In genomic region chr3:190323241-190323617, GRCh38 we compare ENCODE assay signal across 10 cellular contexts. TPM values are rescaled to one million over a fixed set of nuclear protein-coding genes. Genes with fewer than 3 reads are reported as not detected.
DNase-seq lines count a peak whose midpoint lies in the region; ATAC-seq and TF ChIP-seq lines count a peak whose summit lies in the region.
"Had no signal": no experiment of that assay in that cellular context is flagged by ENCODE, and none has a peak within 500 bp of the region (broad histone marks: within the 10 kb centered on the region; RNA-seq: fewer than 3 reads in every experiment).

No MANE protein-coding gene starts in this region.

- peaks cover 6 to 7% of the 10 kb centered on the region in 2 donors for H3K4me1 Mint-ChIP-seq in natural killer cell treated with Interleukin-12 subunit alpha and Interleukin-12 subunit beta and Interleukin-15 and Interleukin-18, amount 100 ng/mL, for 72 hours (ENCODE audit: low read depth in 2 of 2)

- intact Hi-C loops in ascending aorta (cut with DNase I): loop anchor here (2.0 to 10.0 kb wide), 4 partner anchors 98 to 362 kb away; partner anchors contain the start of genes IL1RAP and P3H2

- H3K27ac ChIP-seq in epithelial cell of prostate (peak overlapping the region; percentile 84), ascending aorta (no peak overlapping the region)
- H3K27ac ChIP-seq: SJCRH30 had no signal

- H3K27ac Mint-ChIP-seq in natural killer cell treated with Interleukin-12 subunit alpha and Interleukin-12 subunit beta and Interleukin-15 and Interleukin-18, amount 100 ng/mL, for 72 hours: no peak overlapping the region

- no peaks in the 10 kb centered on the region for H3K36me3 ChIP-seq in ascending aorta
- H3K36me3 ChIP-seq: SJCRH30 had no signal

- H3K9me3 Mint-ChIP-seq in natural killer cell treated with Interleukin-12 subunit alpha and Interleukin-12 subunit beta and Interleukin-15 and Interleukin-18, amount 100 ng/mL, for 72 hours: no peaks in the 10 kb centered on the region

- H3K36me3 Mint-ChIP-seq in natural killer cell treated with Interleukin-12 subunit alpha and Interleukin-12 subunit beta and Interleukin-15 and Interleukin-18, amount 100 ng/mL, for 72 hours: no peaks in the 10 kb centered on the region

- peaks cover 42 to 52% of the 10 kb centered on the region in 2 donors for H3K27me3 Mint-ChIP-seq in natural killer cell treated with Interleukin-12 subunit alpha and Interleukin-12 subunit beta and Interleukin-15 and Interleukin-18, amount 100 ng/mL, for 72 hours

- H3K4me3 Mint-ChIP-seq in natural killer cell treated with Interleukin-12 subunit alpha and Interleukin-12 subunit beta and Interleukin-15 and Interleukin-18, amount 100 ng/mL, for 72 hours: peak overlapping the region; percentile 4

- H3K4me3 ChIP-seq in ascending aorta: peak overlapping the region in 1 of 2 donors; percentile 69

- H3K9me3 ChIP-seq in ascending aorta: no peaks in the 10 kb centered on the region
- H3K9me3 ChIP-seq: SJCRH30 had no signal

- no peaks in the 10 kb centered on the region for H3K27me3 ChIP-seq in ascending aorta
- H3K27me3 ChIP-seq: SJCRH30 had no signal

- no peaks in the 10 kb centered on the region for H3K4me1 ChIP-seq in ascending aorta
- H3K4me1 ChIP-seq: SJCRH30 had no signal

- DNase-seq in CD1c-positive myeloid dendritic cell (ENCODE audit: extremely low spot score) (peak; percentile 84), NOMO-1 (lab: John Stamatoyannopoulos, UW; ENCODE audit: unreplicated experiment in 2 of 2) (peak; percentile 49 to 55), epithelial cell of prostate (ENCODE audit: low read depth, low spot score) (no peak), cerebellar cortex (ENCODE audit: low spot score) (no peak), ascending aorta (ENCODE audit: low spot score in 2 of 2) (no peak)
- DNase-seq in natural killer cell treated with Interleukin-12 subunit alpha and Interleukin-12 subunit beta and Interleukin-15 and Interleukin-18, amount 100 ng/mL, for 72 hours (ENCODE audit: low spot score): no peak
- DNase-seq in effector CD4-positive, alpha-beta T cell: no peak
- DNase-seq: activated T-cell treated with anti-CD3 and anti-CD28 coated beads, Interleukin-2, amount 50 U/mL, for 48 hours had no signal

- ATAC-seq in natural killer cell treated with Interleukin-12 subunit alpha and Interleukin-12 subunit beta and Interleukin-15 and Interleukin-18, amount 100 ng/mL, for 72 hours: no peak
- no peak for ATAC-seq in HG02973 (IDR thresholded peaks at IDR 0.05; ENCODE audit: unreplicated experiment)

- TF ChIP-seq CTCF in ascending aorta (IDR thresholded peaks at IDR 0.05): no peak

RNA-seq across cellular contexts. Expression of gene CLDN1, which starts 1.0 kb away (rescaled TPM):
- not detected for total RNA-seq in natural killer cell treated with Interleukin-12 subunit alpha and Interleukin-12 subunit beta and Interleukin-15 and Interleukin-18, amount 100 ng/mL, for 72 hours
- total RNA-seq in ascending aorta: 0.53 TPM

Comparison
In these comparisons a context has a peak if more than half of its experiments do, and no peak if none do; other contexts are left out.
1. DNase-seq: peak in CD1c-positive myeloid dendritic cell (single experiment) and NOMO-1 (2 of 2); none in epithelial cell of prostate (single experiment), natural killer cell treated with Interleukin-12 subunit alpha and Interleukin-12 subunit beta and Interleukin-15 and Interleukin-18, amount 100 ng/mL, for 72 hours (single experiment), effector CD4-positive, alpha-beta T cell (single experiment), cerebellar cortex (single experiment) and ascending aorta (0 of 2).